In genomic region chr3:114823061-114823460, GRCh38 we compare ENCODE assay signal across 23 cellular contexts.
"Had no signal": no experiment of that assay in that cellular context is flagged by ENCODE, and none has a peak within 500 bp of the region (broad histone marks: within the 10 kb centered on the region; RNA-seq: fewer than 3 reads in every experiment).

No MANE protein-coding gene starts in this region.

- ATAC-seq: left cardiac atrium; left lung; lower lobe of right lung; naive thymus-derived CD8-positive, alpha-beta T cell; pancreas; right cardiac atrium; sciatic nerve; stimulated activated naive B cell treated with anti-CD40 and anti-IgM and Interleukin-4, amounts not matched to agents 10 μg/mL and 1 μg/mL and 100 μg/mL, for 72 hours; stimulated activated naive CD8-positive, alpha-beta T cell treated with anti-CD3 and anti-CD28 coated beads, Interleukin-15, Interleukin-2, amounts not matched to agents 100 U/mL and 50 U/mL, for 24 hours had no signal

- DNase-seq: islet precursor cell; left cardiac atrium; left lung; lower lobe of right lung; mammary epithelial cell; mesenchymal stem cell; naive thymus-derived CD8-positive, alpha-beta T cell; nucleus accumbens; pancreas; retina; right cardiac atrium; stimulated activated CD4-positive, alpha-beta T cell treated with anti-CD3 and anti-CD28 coated beads, Interleukin-12 subunit alpha, Interleukin-12 subunit beta, amount 100 ng/mL, for 4 hours; stimulated activated CD4-positive, alpha-beta T cell treated with anti-CD3 and anti-CD28 coated beads, Interleukin-15, amount 100 ng/mL, for 24 hours; stimulated activated CD4-positive, alpha-beta T cell treated with anti-CD3 and anti-CD28 coated beads, Interleukin-2, amount 100 ng/mL, for 24 hours; stimulated activated CD4-positive, alpha-beta T cell treated with anti-CD3 and anti-CD28 coated beads, Interleukin-4, amount 100 ng/mL, for 1 hour; stimulated activated naive B cell treated with anti-CD40 and anti-IgM and Interleukin-4, amounts not matched to agents 10 μg/mL and 1 μg/mL and 100 μg/mL, for 72 hours; stimulated activated naive CD8-positive, alpha-beta T cell treated with anti-CD3 and anti-CD28 coated beads, Interleukin-15, Interleukin-2, amounts not matched to agents 100 U/mL and 50 U/mL, for 24 hours; stomach; testis; thyroid gland; transverse colon; upper lobe of left lung had no signal
